In genomic region chr6:159577564-159577963, GRCh38 we compare ENCODE assay signal across 13 cellular contexts.
A peak's percentile ranks its signal among the peaks of the same experiment; 100 is the strongest.
DNase-seq lines count a peak whose midpoint lies in the region; ATAC-seq and TF ChIP-seq lines count a peak whose summit lies in the region.
"Had no signal": no experiment of that assay in that cellular context is flagged by ENCODE, and none has a peak within 500 bp of the region (broad histone marks: within the 10 kb centered on the region; RNA-seq: fewer than 3 reads in every experiment).

No MANE protein-coding gene starts in this region.

- no peaks in the 10 kb centered on the region for H3K4me1 ChIP-seq in mesendoderm (ENCODE audit: control insufficient read depth, low read depth, low read length)

- H3K4me2 ChIP-seq in mesendoderm (ENCODE audit: low read length): no peak overlapping the region
- H3K4me2 ChIP-seq: PC-9 had no signal

- no CpG with 5 or more reads among the region's 5 CpGs for WGBS in mesendoderm (ENCODE audit: extremely low coverage, insufficient coverage, low lambda C conversion rate)

- H3K4me3 Mint-ChIP-seq in Calu3 (ENCODE audit: low read depth, unreplicated experiment): no peak overlapping the region

- H3K27ac Mint-ChIP-seq in Calu3 (ENCODE audit: unreplicated experiment): peak overlapping the region; percentile 76

- peaks cover 13% of the 10 kb centered on the region for H3K9me3 Mint-ChIP-seq in Calu3 (ENCODE audit: low read depth, unreplicated experiment)

- ATAC-seq in HG03432 (IDR thresholded peaks at IDR 0.05; ENCODE audit: unreplicated experiment): no peak
- ATAC-seq in GM19324 (IDR thresholded peaks at IDR 0.05; ENCODE audit: low FRiP score, unreplicated experiment): no peak

- H3K36me3 Mint-ChIP-seq in Calu3 (ENCODE audit: insufficient read depth, unreplicated experiment): peaks cover 9% of the 10 kb centered on the region

- TF ChIP-seq CTCF in Calu3 (IDR thresholded peaks at IDR 0.05; ENCODE audit: unreplicated experiment) (no peak), epithelial cell of esophagus (IDR thresholded peaks at IDR 0.05; ENCODE audit: insufficient read depth, low read depth, low read length, missing control alignments) (no peak)

- no peak overlapping the region for H3K27ac ChIP-seq in mesendoderm (ENCODE audit: low read depth, low read length)
- H3K27ac ChIP-seq: ovary, PC-9 had no signal

- CTCF ChIA-PET in Calu3 (lab: Charles Lee): interaction anchor here (1.0 kb wide), 1 partner anchor 18 kb away, joined by 7 read pairs; no protein-coding TSS in a partner anchor

- no peak overlapping the region for H3K4me3 ChIP-seq in epithelial cell of esophagus (ENCODE audit: low read length)
- no peak overlapping the region for H3K4me3 ChIP-seq in mesendoderm (ENCODE audit: low read length)
- H3K4me3 ChIP-seq: ovary, PC-9 had no signal

- no peak overlapping the region for H3K23ac ChIP-seq in mesendoderm (ENCODE audit: low read length)

- H3K56ac ChIP-seq in mesendoderm (ENCODE audit: low read length): no peak overlapping the region

- DNase-seq in Calu3: peak; percentile 63
- peak; percentile 82 for DNase-seq in NCI-H226
- DNase-seq in epithelial cell of esophagus (ENCODE audit: low read depth): peak; percentile 71
- peak; percentile 70 for DNase-seq in mesendoderm
- no peak for DNase-seq in anterior cingulate cortex (lab: John Stamatoyannopoulos, UW)
- no peak for DNase-seq in inferior parietal cortex (ENCODE audit: extremely low spot score)
- DNase-seq: erythroblast; MV-4-11; ovary; PC-9; stimulated activated CD4-positive, alpha-beta T cell treated with anti-CD3 and anti-CD28 coated beads, Interleukin-12 subunit alpha, Interleukin-12 subunit beta, amount 100 ng/mL, for 4 hours had no signal

- H4K5ac ChIP-seq in mesendoderm (ENCODE audit: low read length): no peak overlapping the region

- peaks cover 17% of the 10 kb centered on the region for H3K4me1 Mint-ChIP-seq in Calu3 (ENCODE audit: low read depth, unreplicated experiment)

- no peak overlapping the region for H2BK15ac ChIP-seq in mesendoderm (replicated peaks; ENCODE audit: low read depth)

- H3K4ac ChIP-seq in mesendoderm (ENCODE audit: low read depth, low read length): no peak overlapping the region

- H3K27me3 ChIP-seq in mesendoderm (ENCODE audit: insufficient read depth, low read length, poor library complexity): no peaks in the 10 kb centered on the region
- H3K27me3 ChIP-seq: ovary had no signal

- H2AK5ac ChIP-seq in mesendoderm (ENCODE audit: low read length): no peak overlapping the region

- no peak overlapping the region for H3K18ac ChIP-seq in mesendoderm (ENCODE audit: low read length)

- intact Hi-C loops in Calu3 (cut with micrococcal nuclease; ENCODE audit: unreplicated experiment): no loop called here

- H2BK120ac ChIP-seq in mesendoderm (ENCODE audit: low read depth, low read length): no peak overlapping the region

- no peaks in the 10 kb centered on the region for H3K79me1 ChIP-seq in mesendoderm (ENCODE audit: low read length)

- H3K79me2 ChIP-seq in mesendoderm (ENCODE audit: control insufficient read depth, insufficient read depth, low read length): no peaks in the 10 kb centered on the region

- no peaks in the 10 kb centered on the region for H3K27me3 Mint-ChIP-seq in Calu3 (ENCODE audit: unreplicated experiment)

- H3K9ac ChIP-seq in mesendoderm (ENCODE audit: low read length): no peak overlapping the region

- no peak overlapping the region for H4K8ac ChIP-seq in mesendoderm (ENCODE audit: low read depth, low read length)

- no peaks in the 10 kb centered on the region for H3K36me3 ChIP-seq in mesendoderm (ENCODE audit: control insufficient read depth, insufficient read depth, low read length)
- H3K36me3 ChIP-seq: ovary had no signal

- no peak overlapping the region for H2BK5ac ChIP-seq in mesendoderm (ENCODE audit: low read length)

- no TSS peak for BruUV-seq in Calu3 (replicated peaks; lab: Mats Ljungman, UMichigan)

Comparison
In these comparisons a context has a peak if more than half of its experiments do, and no peak if none do; other contexts are left out.
1. DNase-seq: peak in Calu3 (single experiment), NCI-H226 (single experiment), epithelial cell of esophagus (single experiment) and mesendoderm (single experiment); none in anterior cingulate cortex (0 of 58) and inferior parietal cortex (single experiment).